1 cellular context compared by ENCODE assay signal in the genomic region with DNA sequence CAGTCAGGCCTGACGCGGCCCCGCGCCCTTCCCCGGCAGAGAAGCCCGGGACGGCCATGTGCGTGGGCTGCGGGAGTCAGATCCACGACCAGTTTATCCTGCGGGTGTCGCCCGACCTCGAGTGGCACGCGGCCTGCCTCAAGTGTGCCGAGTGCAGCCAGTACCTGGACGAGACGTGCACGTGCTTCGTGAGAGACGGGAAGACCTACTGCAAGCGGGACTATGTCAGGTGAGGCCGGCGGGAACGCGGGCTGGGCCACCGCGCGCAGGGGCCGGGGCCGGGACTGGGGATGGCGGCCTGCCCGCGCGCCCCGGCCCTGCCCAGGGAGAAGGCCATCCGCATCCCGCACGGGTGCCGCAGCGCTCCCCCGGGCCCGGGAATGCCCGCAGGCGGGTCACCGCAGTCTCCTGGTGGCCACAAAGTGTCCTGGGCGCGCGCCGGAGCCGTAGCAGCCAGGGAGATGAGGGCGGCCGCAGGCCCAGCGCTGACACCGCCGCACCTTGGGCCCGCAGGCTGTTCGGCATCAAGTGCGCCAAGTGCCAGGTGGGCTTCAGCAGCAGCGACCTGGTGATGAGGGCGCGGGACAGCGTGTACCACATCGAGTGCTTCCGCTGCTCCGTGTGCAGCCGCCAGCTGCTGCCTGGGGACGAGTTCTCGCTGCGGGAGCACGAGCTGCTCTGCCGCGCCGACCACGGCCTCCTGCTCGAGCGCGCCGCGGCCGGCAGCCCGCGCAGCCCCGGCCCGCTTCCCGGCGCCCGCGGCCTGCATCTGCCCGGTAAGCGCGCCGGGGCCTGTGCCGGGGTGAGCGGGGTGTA.
TF ChIP-seq lines count a peak whose summit lies in the region.

No MANE protein-coding gene starts in this region.

TF ChIP-seq in K562, 482 proteins besides CTCF, POLR2A, EP300 and RAD21 (continued from another document):
- TF ChIP-seq, protein P1, sequence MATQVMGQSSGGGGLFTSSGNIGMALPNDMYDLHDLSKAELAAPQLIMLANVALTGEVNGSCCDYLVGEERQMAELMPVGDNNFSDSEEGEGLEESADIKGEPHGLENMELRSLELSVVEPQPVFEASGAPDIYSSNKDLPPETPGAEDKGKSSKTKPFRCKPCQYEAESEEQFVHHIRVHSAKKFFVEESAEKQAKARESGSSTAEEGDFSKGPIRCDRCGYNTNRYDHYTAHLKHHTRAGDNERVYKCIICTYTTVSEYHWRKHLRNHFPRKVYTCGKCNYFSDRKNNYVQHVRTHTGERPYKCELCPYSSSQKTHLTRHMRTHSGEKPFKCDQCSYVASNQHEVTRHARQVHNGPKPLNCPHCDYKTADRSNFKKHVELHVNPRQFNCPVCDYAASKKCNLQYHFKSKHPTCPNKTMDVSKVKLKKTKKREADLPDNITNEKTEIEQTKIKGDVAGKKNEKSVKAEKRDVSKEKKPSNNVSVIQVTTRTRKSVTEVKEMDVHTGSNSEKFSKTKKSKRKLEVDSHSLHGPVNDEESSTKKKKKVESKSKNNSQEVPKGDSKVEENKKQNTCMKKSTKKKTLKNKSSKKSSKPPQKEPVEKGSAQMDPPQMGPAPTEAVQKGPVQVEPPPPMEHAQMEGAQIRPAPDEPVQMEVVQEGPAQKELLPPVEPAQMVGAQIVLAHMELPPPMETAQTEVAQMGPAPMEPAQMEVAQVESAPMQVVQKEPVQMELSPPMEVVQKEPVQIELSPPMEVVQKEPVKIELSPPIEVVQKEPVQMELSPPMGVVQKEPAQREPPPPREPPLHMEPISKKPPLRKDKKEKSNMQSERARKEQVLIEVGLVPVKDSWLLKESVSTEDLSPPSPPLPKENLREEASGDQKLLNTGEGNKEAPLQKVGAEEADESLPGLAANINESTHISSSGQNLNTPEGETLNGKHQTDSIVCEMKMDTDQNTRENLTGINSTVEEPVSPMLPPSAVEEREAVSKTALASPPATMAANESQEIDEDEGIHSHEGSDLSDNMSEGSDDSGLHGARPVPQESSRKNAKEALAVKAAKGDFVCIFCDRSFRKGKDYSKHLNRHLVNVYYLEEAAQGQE (CRISPR knock-in tag; IDR thresholded peaks at IDR 0.05; ENCODE audit: low read depth) = no peak
- TF ChIP-seq RUNX1 (IDR thresholded peaks at IDR 0.05; ENCODE audit: low read depth) (no peak), SIN3B (IDR thresholded peaks at IDR 0.05; ENCODE audit: low read depth) (no peak), ZNF668 (CRISPR knock-in tag; IDR thresholded peaks at IDR 0.05) (no peak), YBX1 (IDR thresholded peaks at IDR 0.05) (no peak), ZNF384 (IDR thresholded peaks at IDR 0.05; ENCODE audit: low read depth, low read length) (no peak), ZNF124 (CRISPR knock-in tag; IDR thresholded peaks at IDR 0.05) (no peak), RBM15 (IDR thresholded peaks at IDR 0.05; ENCODE audit: insufficient read depth, low read length) (no peak), ZNF445 (CRISPR knock-in tag; IDR thresholded peaks at IDR 0.05; ENCODE audit: low read depth) (no peak), HDAC6 (IDR thresholded peaks at IDR 0.05; ENCODE audit: low read depth, low read length) (no peak), MEF2D (tag; conservative IDR thresholded peaks at IDR 0.05; ENCODE audit: low read depth) (no peak), NRF1 (conservative IDR thresholded peaks at IDR 0.05 in 1 of 2, IDR thresholded peaks at IDR 0.05 in 1 of 2) (peak in 1 of 2 experiments; percentile 59; a peak in 2 of 4 replicates), ZNF274 (IDR thresholded peaks at IDR 0.05; ENCODE audit: borderline replicate concordance, low read depth, low read length) (no peak), CREB1 (IDR thresholded peaks at IDR 0.05) (no peak), CREB1 (CRISPR knock-in tag; IDR thresholded peaks at IDR 0.05) (peak; percentile 58), IRF2 (CRISPR knock-in tag; IDR thresholded peaks at IDR 0.05) (no peak), IFI16 (CRISPR knock-in tag; IDR thresholded peaks at IDR 0.05) (no peak)
- TF ChIP-seq, protein P2, sequence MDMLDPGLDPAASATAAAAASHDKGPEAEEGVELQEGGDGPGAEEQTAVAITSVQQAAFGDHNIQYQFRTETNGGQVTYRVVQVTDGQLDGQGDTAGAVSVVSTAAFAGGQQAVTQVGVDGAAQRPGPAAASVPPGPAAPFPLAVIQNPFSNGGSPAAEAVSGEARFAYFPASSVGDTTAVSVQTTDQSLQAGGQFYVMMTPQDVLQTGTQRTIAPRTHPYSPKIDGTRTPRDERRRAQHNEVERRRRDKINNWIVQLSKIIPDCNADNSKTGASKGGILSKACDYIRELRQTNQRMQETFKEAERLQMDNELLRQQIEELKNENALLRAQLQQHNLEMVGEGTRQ (CRISPR knock-in tag; IDR thresholded peaks at IDR 0.05) = no peak
- TF ChIP-seq, protein P3, sequence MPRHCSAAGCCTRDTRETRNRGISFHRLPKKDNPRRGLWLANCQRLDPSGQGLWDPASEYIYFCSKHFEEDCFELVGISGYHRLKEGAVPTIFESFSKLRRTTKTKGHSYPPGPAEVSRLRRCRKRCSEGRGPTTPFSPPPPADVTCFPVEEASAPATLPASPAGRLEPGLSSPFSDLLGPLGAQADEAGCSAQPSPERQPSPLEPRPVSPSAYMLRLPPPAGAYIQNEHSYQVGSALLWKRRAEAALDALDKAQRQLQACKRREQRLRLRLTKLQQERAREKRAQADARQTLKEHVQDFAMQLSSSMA (CRISPR knock-in tag; IDR thresholded peaks at IDR 0.05) = no peak
- TF ChIP-seq, protein P4, sequence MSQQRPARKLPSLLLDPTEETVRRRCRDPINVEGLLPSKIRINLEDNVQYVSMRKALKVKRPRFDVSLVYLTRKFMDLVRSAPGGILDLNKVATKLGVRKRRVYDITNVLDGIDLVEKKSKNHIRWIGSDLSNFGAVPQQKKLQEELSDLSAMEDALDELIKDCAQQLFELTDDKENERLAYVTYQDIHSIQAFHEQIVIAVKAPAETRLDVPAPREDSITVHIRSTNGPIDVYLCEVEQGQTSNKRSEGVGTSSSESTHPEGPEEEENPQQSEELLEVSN (IDR thresholded peaks at IDR 0.05; ENCODE audit: borderline replicate concordance in 1 of 2, extremely low read depth in 1 of 2, insufficient read depth in 1 of 2, insufficient read length in 1 of 2, low read depth in 1 of 2, low read length in 1 of 2, poor library complexity in 1 of 2, severe bottlenecking in 1 of 2) = peak; percentile 93 to 96
